In genomic region chr9:131627846-131628820, GRCh38 we compare ENCODE assay signal across 1 cellular context.
TF ChIP-seq lines count a peak whose summit lies in the region.

No MANE protein-coding gene starts in this region.

TF ChIP-seq in GM12878, 131 proteins besides CTCF, POLR2A, EP300 and RAD21 (continued from another document):
- TF ChIP-seq CREB1 (IDR thresholded peaks at IDR 0.05; ENCODE audit: low read depth) (peak; percentile 62), ZNF687 (IDR thresholded peaks at IDR 0.05) (no peak), WRNIP1 (IDR thresholded peaks at IDR 0.05; ENCODE audit: borderline replicate concordance, low read depth, low read length) (no peak), RB1 (IDR thresholded peaks at IDR 0.05; ENCODE audit: borderline replicate concordance) (no peak), MYB (IDR thresholded peaks at IDR 0.05; ENCODE audit: borderline replicate concordance, low read depth, low read length) (no peak), RUNX3 (IDR thresholded peaks at IDR 0.05; ENCODE audit: low read length) (0 out of 2 replicates have a peak, but pooled peaks have one; percentile 20), POLR2AphosphoS5 (IDR thresholded peaks at IDR 0.05; ENCODE audit: low read length) (peak; percentile 53; the same call in 1 of the 2 replicates), EED (IDR thresholded peaks at IDR 0.05; ENCODE audit: low read depth) (peak; percentile 43; the same call in 1 of the 2 replicates), IRF4 (IDR thresholded peaks at IDR 0.05; ENCODE audit: low read depth, low read length) (no peak), ZNF384 (IDR thresholded peaks at IDR 0.05; ENCODE audit: borderline replicate concordance, low read depth, low read length) (no peak), TAF1 (IDR thresholded peaks at IDR 0.05; ENCODE audit: borderline replicate concordance, low read depth, low read length) (no peak), USF1 (IDR thresholded peaks at IDR 0.05; ENCODE audit: borderline replicate concordance, extremely low read length, insufficient read depth, low read depth, low read length) (no peak), SUZ12 (IDR thresholded peaks at IDR 0.05; ENCODE audit: unreplicated experiment) (no peak), YY1 (IDR thresholded peaks at IDR 0.05; ENCODE audit: low read depth, low read length) (no peak)
